In genomic region chr13:108069521-108070210, GRCh38 we compare ENCODE assay signal across 25 cellular contexts.
"Had no signal": no experiment of that assay in that cellular context is flagged by ENCODE, and none has a peak within 500 bp of the region (broad histone marks: within the 10 kb centered on the region; RNA-seq: fewer than 3 reads in every experiment).

No MANE protein-coding gene starts in this region.

- H3K4me3 Mint-ChIP-seq: activated CD4-positive, alpha-beta T cell treated with anti-CD3 and anti-CD28 coated beads, Interleukin-2, amount 10 ng/mL, durations not matched to agents 7 days and 5 days; brain; dendritic cell treated with granulocyte-macrophage colony-stimulating factor and Interleukin-4, amounts not matched to agents 40 ng/mL and 50 ng/mL, for 4 days; immature natural killer cell; natural killer cell; T-helper 2 cell treated with Interferon-gamma antibody and Interleukin-4, amounts not matched to agents 5 μg/mL and 100 μg/mL, for 36 hours had no signal

- H3K27me3 Mint-ChIP-seq: activated CD4-positive, alpha-beta T cell treated with anti-CD3 and anti-CD28 coated beads, Interleukin-2, amount 10 ng/mL, durations not matched to agents 7 days and 5 days; dendritic cell treated with granulocyte-macrophage colony-stimulating factor and Interleukin-4, amounts not matched to agents 40 ng/mL and 50 ng/mL, for 4 days had no signal

- ATAC-seq: left lobe of liver; natural killer cell; pancreas; psoas muscle; right cardiac atrium; stimulated activated naive CD8-positive, alpha-beta T cell treated with anti-CD3 and anti-CD28 coated beads, Interleukin-15, Interleukin-2, amounts not matched to agents 100 U/mL and 50 U/mL, for 24 hours had no signal

- H3K4me1 ChIP-seq: pancreas, psoas muscle, tibial artery, uterus had no signal

- H3K4me3 ChIP-seq: pancreas, psoas muscle, tibial artery, uterus had no signal

- DNase-seq: activated CD4-positive, alpha-beta T cell treated with anti-CD3 and anti-CD28 coated beads, Interleukin-2, amount 10 ng/mL, durations not matched to agents 7 days and 5 days; activated CD4-positive, CD25-positive, alpha-beta regulatory T cell treated with anti-CD3 and anti-CD28 coated beads, Interleukin-2, amount 50 U/mL, for 72 hours; activated naive CD4-positive, alpha-beta T cell; activated T-cell treated with anti-CD3 and anti-CD28 coated beads, Interleukin-2, amount 50 U/mL, for 1 hour; aorta; effector CD4-positive, alpha-beta T cell; erythroblast; foreskin fibroblast; immature natural killer cell; natural killer cell; pancreas; psoas muscle; right cardiac atrium; stimulated activated CD4-positive, alpha-beta T cell treated with anti-CD3 and anti-CD28 coated beads, Interleukin-12 subunit alpha, Interleukin-12 subunit beta, amount 100 ng/mL, for 4 hours; stimulated activated CD4-positive, alpha-beta T cell treated with anti-CD3 and anti-CD28 coated beads, Interleukin-4, amount 100 ng/mL, for 4 hours; stimulated activated naive CD8-positive, alpha-beta T cell treated with anti-CD3 and anti-CD28 coated beads, Interleukin-15, Interleukin-2, amounts not matched to agents 100 U/mL and 50 U/mL, for 24 hours; tibial artery; uterus; WERI-Rb-1 had no signal

- H3K27me3 ChIP-seq: neutrophil, pancreas, tibial artery, uterus had no signal

- H3K27ac ChIP-seq: neutrophil, pancreas, psoas muscle, tibial artery, uterus, WERI-Rb-1 had no signal

- H3K27ac Mint-ChIP-seq: activated CD4-positive, alpha-beta T cell treated with anti-CD3 and anti-CD28 coated beads, Interleukin-2, amount 10 ng/mL, durations not matched to agents 7 days and 5 days; activated T-helper 2 cell treated with anti-CD3 and anti-CD28 coated beads, Interferon-gamma antibody, Interleukin-2, Interleukin-4, amounts not matched to agents 10 μg/mL and 5 μg/mL and 100 μg/mL, durations not matched to agents 14 hours and 24 hours and 36 hours; brain; dendritic cell treated with granulocyte-macrophage colony-stimulating factor and Interleukin-4, amounts not matched to agents 40 ng/mL and 50 ng/mL, for 4 days; immature natural killer cell; natural killer cell; T-helper 2 cell treated with Interferon-gamma antibody and Interleukin-4, amounts not matched to agents 5 μg/mL and 100 μg/mL, for 36 hours had no signal

- H3K36me3 Mint-ChIP-seq: brain, immature natural killer cell had no signal

- H3K4me1 Mint-ChIP-seq: activated CD4-positive, alpha-beta T cell treated with anti-CD3 and anti-CD28 coated beads, Interleukin-2, amount 10 ng/mL, durations not matched to agents 7 days and 5 days; immature natural killer cell; natural killer cell had no signal

- H3K9me3 ChIP-seq: pancreas, psoas muscle, tibial artery, uterus had no signal

- H3K36me3 ChIP-seq: neutrophil, pancreas, tibial artery, uterus, WERI-Rb-1 had no signal
